In genomic region chr4:108762559-108763225, GRCh38 we compare ENCODE assay signal across 1 cellular context.
A peak's percentile ranks its signal among the peaks of the same experiment; 100 is the strongest.
TF ChIP-seq lines count a peak whose summit lies in the region.

Gene ETNPPL (minus strand): TSS chr4:108763053. CDS start chr4:108762898, 155 bp downstream.

TF ChIP-seq in HepG2, 621 proteins besides CTCF, POLR2A, EP300 and RAD21 (continued from another document and continues in another):
- TF ChIP-seq ZBTB40 (IDR thresholded peaks at IDR 0.05) (no peak), ZBTB40 (CRISPR knock-in tag; IDR thresholded peaks at IDR 0.05) (peak; percentile 49; the same call in 1 of the 2 replicates), ZNF414 (CRISPR knock-in tag; IDR thresholded peaks at IDR 0.05) (peak; percentile 55; the same call in 1 of the 2 replicates), ZNF331 (CRISPR knock-in tag; IDR thresholded peaks at IDR 0.05) (0 out of 2 replicates have a peak, but pooled peaks have one; percentile 11), PRDM15 (CRISPR knock-in tag; IDR thresholded peaks at IDR 0.05) (no peak), ZNF781 (CRISPR knock-in tag; IDR thresholded peaks at IDR 0.05; ENCODE audit: borderline replicate concordance, not compliant biosample characterization) (peak; percentile 78), PPARG (CRISPR knock-in tag; conservative IDR thresholded peaks at IDR 0.05) (no peak), TBL1XR1 (IDR thresholded peaks at IDR 0.05; ENCODE audit: borderline replicate concordance, low read length, partially characterized antibody) (no peak), ATF4 (CRISPR knock-in tag; IDR thresholded peaks at IDR 0.05) (no peak), CBX5 (CRISPR knock-in tag; IDR thresholded peaks at IDR 0.05; ENCODE audit: borderline replicate concordance) (no peak), ZNF431 (CRISPR knock-in tag; IDR thresholded peaks at IDR 0.05; ENCODE audit: borderline replicate concordance, low read depth) (no peak), AKAP8 (CRISPR knock-in tag; IDR thresholded peaks at IDR 0.05) (no peak), SIN3B (IDR thresholded peaks at IDR 0.05; ENCODE audit: low read length) (no peak), ZNF33A (CRISPR knock-in tag; IDR thresholded peaks at IDR 0.05; ENCODE audit: borderline replicate concordance) (no peak), ETS1 (CRISPR knock-in tag; IDR thresholded peaks at IDR 0.05) (no peak), ZBTB4 (CRISPR knock-in tag; IDR thresholded peaks at IDR 0.05; ENCODE audit: borderline replicate concordance) (no peak; the same call in 1 of the 2 replicates), SALL2 (CRISPR knock-in tag; IDR thresholded peaks at IDR 0.05) (no peak), ZNF441 (CRISPR knock-in tag; IDR thresholded peaks at IDR 0.05; ENCODE audit: borderline replicate concordance) (no peak), SP1 (IDR thresholded peaks at IDR 0.05) (no peak), SP1 (CRISPR knock-in tag; IDR thresholded peaks at IDR 0.05) (no peak), ARNT2 (CRISPR knock-in tag; IDR thresholded peaks at IDR 0.05; ENCODE audit: low read depth) (no peak; the same call in 1 of the 2 replicates), ZNF543 (CRISPR knock-in tag; IDR thresholded peaks at IDR 0.05) (no peak), HMGA1 (CRISPR knock-in tag; conservative IDR thresholded peaks at IDR 0.05) (no peak), ASH2L (IDR thresholded peaks at IDR 0.05; ENCODE audit: insufficient read length, low read depth, low read length) (peak; percentile 30), ZNF777 (CRISPR knock-in tag; IDR thresholded peaks at IDR 0.05) (peak; percentile 90), ZNF562 (CRISPR knock-in tag; IDR thresholded peaks at IDR 0.05; ENCODE audit: borderline replicate concordance) (no peak; the same call in 1 of the 2 replicates), DBP (CRISPR knock-in tag; IDR thresholded peaks at IDR 0.05; ENCODE audit: not compliant biosample characterization) (no peak), ZBTB1 (CRISPR knock-in tag; IDR thresholded peaks at IDR 0.05; ENCODE audit: borderline replicate concordance) (no peak), SPEN (CRISPR knock-in tag; IDR thresholded peaks at IDR 0.05; ENCODE audit: low read depth) (0 out of 2 replicates have a peak, but pooled peaks have one; percentile 16), ZNF678 (CRISPR knock-in tag; IDR thresholded peaks at IDR 0.05) (no peak), E2F1 (CRISPR knock-in tag; IDR thresholded peaks at IDR 0.05) (no peak; the same call in 1 of the 2 replicates), NFYC (CRISPR knock-in tag; IDR thresholded peaks at IDR 0.05) (no peak), EHMT2 (IDR thresholded peaks at IDR 0.05; ENCODE audit: borderline replicate concordance, low read depth, low read length) (no peak), ZNF782 (CRISPR knock-in tag; IDR thresholded peaks at IDR 0.05; ENCODE audit: borderline replicate concordance) (no peak; the same call in 1 of the 2 replicates), SP4 (CRISPR knock-in tag; IDR thresholded peaks at IDR 0.05) (no peak)
